In genomic region chr19:18291590-18292459, GRCh38 we compare ENCODE assay signal across 8 cellular contexts. TPM values are rescaled to one million over a fixed set of nuclear protein-coding genes. Genes with fewer than 3 reads are reported as not detected.
A peak's percentile ranks its signal among the peaks of the same experiment; 100 is the strongest.
DNase-seq lines count a peak whose midpoint lies in the region; ATAC-seq and TF ChIP-seq lines count a peak whose summit lies in the region.

No MANE protein-coding gene starts in this region.

- peaks cover 8% of the 10 kb centered on the region for H3K36me3 Mint-ChIP-seq in T-helper 1 cell treated with Interleukin-12 subunit alpha and Interleukin-12 subunit beta and Interleukin-4 antibody, amounts not matched to agents 30 μg/mL and 1 μg/mL, for 36 hours (ENCODE audit: low read depth)

- H3K4me1 ChIP-seq in HUES48 (ENCODE audit: control insufficient read depth, insufficient read depth, low read length) (peaks cover 41% of the 10 kb centered on the region), ascending aorta (peaks cover 4 to 28% of the 10 kb centered on the region in 2 donors)

- H3K27ac Mint-ChIP-seq in T-helper 1 cell treated with Interleukin-12 subunit alpha and Interleukin-12 subunit beta and Interleukin-4 antibody, amounts not matched to agents 30 μg/mL and 1 μg/mL, for 36 hours = peak overlapping the region; percentile 100

- H3K4me3 ChIP-seq in HUES48 (ENCODE audit: low read depth, low read length) = peak overlapping the region; percentile 70
- H3K4me3 ChIP-seq in ascending aorta = peak overlapping the region; percentile 72 to 86

- no peak for TF ChIP-seq CTCF in ascending aorta (IDR thresholded peaks at IDR 0.05)

- peak overlapping the region; percentile 98 for H3K4me3 Mint-ChIP-seq in T-helper 1 cell treated with Interleukin-12 subunit alpha and Interleukin-12 subunit beta and Interleukin-4 antibody, amounts not matched to agents 30 μg/mL and 1 μg/mL, for 36 hours

- intact Hi-C loops in ascending aorta (cut with DNase I) = loop anchor here (1.0 to 5.0 kb wide), 3 partner anchors 11 to 125 kb away; partner anchors contain the start of genes JUND and SSBP4

- H3K36me3 ChIP-seq in HUES48 (ENCODE audit: control insufficient read depth, insufficient read depth, low read length) (no peaks in the 10 kb centered on the region), ascending aorta (no peaks in the 10 kb centered on the region)

- H3K27ac ChIP-seq in HUES48 (ENCODE audit: low read depth, low read length) (peak overlapping the region; percentile 98), ascending aorta (peak overlapping the region; percentile 99)

- no peaks in the 10 kb centered on the region for H3K9me3 ChIP-seq in HUES48 (ENCODE audit: control insufficient read depth, insufficient read depth, low read length)
- no peaks in the 10 kb centered on the region for H3K9me3 ChIP-seq in ascending aorta

- H3K9ac ChIP-seq in HUES48 (ENCODE audit: low read depth, low read length) = peak overlapping the region; percentile 40

- H3K27me3 ChIP-seq in HUES48 (ENCODE audit: control insufficient read depth, insufficient read depth, low read length) (no peaks in the 10 kb centered on the region), ascending aorta (no peaks in the 10 kb centered on the region)

- peaks cover 49% of the 10 kb centered on the region for H3K4me1 Mint-ChIP-seq in T-helper 1 cell treated with Interleukin-12 subunit alpha and Interleukin-12 subunit beta and Interleukin-4 antibody, amounts not matched to agents 30 μg/mL and 1 μg/mL, for 36 hours (ENCODE audit: low read depth)

- ATAC-seq in GM18517 (IDR thresholded peaks at IDR 0.05; ENCODE audit: unreplicated experiment) = peak; percentile 35
- no peak for ATAC-seq in GM21737 (IDR thresholded peaks at IDR 0.05; ENCODE audit: unreplicated experiment)

- peaks cover 4% of the 10 kb centered on the region for H3K9me3 Mint-ChIP-seq in T-helper 1 cell treated with Interleukin-12 subunit alpha and Interleukin-12 subunit beta and Interleukin-4 antibody, amounts not matched to agents 30 μg/mL and 1 μg/mL, for 36 hours

- DNase-seq in AG08396 (ENCODE audit: low spot score) (peak; percentile 83), ascending aorta (ENCODE audit: low spot score in 2 of 2) (peak; percentile 81 to 94), hepatic stellate cell (ENCODE audit: low spot score) (peak; percentile 82), putamen (ENCODE audit: low spot score) (peak; percentile 75)

- H3K27me3 Mint-ChIP-seq in T-helper 1 cell treated with Interleukin-12 subunit alpha and Interleukin-12 subunit beta and Interleukin-4 antibody, amounts not matched to agents 30 μg/mL and 1 μg/mL, for 36 hours (ENCODE audit: low read depth) = no peaks in the 10 kb centered on the region

RNA-seq across cellular contexts. Expression of gene JUND, which starts 10.4 kb away (rescaled TPM):
- total RNA-seq in ascending aorta = 3,570 TPM

RNA-seq across cellular contexts. Expression of gene IQCN, which starts 17.6 kb away (rescaled TPM):
- 51.2 TPM for total RNA-seq in ascending aorta

RNA-seq across cellular contexts. Expression of gene LSM4, which starts 31.1 kb away (rescaled TPM):
- 62.5 TPM for total RNA-seq in ascending aorta

RNA-seq across cellular contexts. Expression of gene PGPEP1, which starts 48.6 kb away (rescaled TPM):
- 14.8 TPM for total RNA-seq in ascending aorta
